In genomic region chr4:77443941-77444340, GRCh38 we compare ENCODE assay signal across 29 cellular contexts.
DNase-seq lines count a peak whose midpoint lies in the region; ATAC-seq and TF ChIP-seq lines count a peak whose summit lies in the region.
"Had no signal": no experiment of that assay in that cellular context is flagged by ENCODE, and none has a peak within 500 bp of the region (broad histone marks: within the 10 kb centered on the region; RNA-seq: fewer than 3 reads in every experiment).

No MANE protein-coding gene starts in this region.

- TF ChIP-seq CTCF in AG09319 (IDR thresholded peaks at IDR 0.05; ENCODE audit: low read depth, low read length) (no peak), IMR-90 (conservative IDR thresholded peaks at IDR 0.05; ENCODE audit: low read depth, low read length) (no peak), fibroblast of mammary gland (conservative IDR thresholded peaks at IDR 0.05; ENCODE audit: control insufficient read depth, insufficient read depth, low read depth, low read length) (no peak), MM.1S (IDR thresholded peaks at IDR 0.05; ENCODE audit: low read length) (no peak)

- no peak overlapping the region for H3K4me3 ChIP-seq in IMR-90 (ENCODE audit: insufficient read depth, low read depth, low read length)
- H3K4me3 ChIP-seq in fibroblast of mammary gland (ENCODE audit: control insufficient read depth, low read depth, low read length): no peak overlapping the region
- no peak overlapping the region for H3K4me3 ChIP-seq in skeletal muscle cell (ENCODE audit: low read depth, low read length)
- no peak overlapping the region for H3K4me3 ChIP-seq in MM.1S (ENCODE audit: low read length)
- H3K4me3 ChIP-seq: breast epithelium, hepatocyte, ovary, skin epidermis had no signal

- POLR2A ChIA-PET in IMR-90 (lab: Charles Lee; ENCODE audit: unreplicated experiment): no interaction called here

- H4K20me1 ChIP-seq in IMR-90 (ENCODE audit: insufficient read depth, low read length) (no peaks in the 10 kb centered on the region), MM.1S (ENCODE audit: insufficient read depth, low read length) (no peaks in the 10 kb centered on the region)

- CTCF ChIA-PET in IMR-90 (lab: Yijun Ruan, JAX): interaction anchor here (1.1 kb wide), 1 partner anchor 15 kb away, joined by 4 read pairs; no protein-coding TSS in a partner anchor

- H3K9me1 ChIP-seq in IMR-90 (ENCODE audit: insufficient read depth, low read length): no peaks in the 10 kb centered on the region

- ATAC-seq in IMR-90 (ENCODE audit: low read depth) (no peak), HG03378 (IDR thresholded peaks at IDR 0.05; ENCODE audit: unreplicated experiment) (no peak)
- ATAC-seq: activated CD4-positive, alpha-beta T cell treated with anti-CD3 and anti-CD28 coated beads for 36 hours; activated CD8-positive, alpha-beta T cell treated with anti-CD3 and anti-CD28 coated beads, Interleukin-2, amount 10 ng/mL, durations not matched to agents 7 days and 5 days; stimulated activated naive B cell treated with anti-CD40 and anti-IgM and Interleukin-4, amounts not matched to agents 10 μg/mL and 1 μg/mL and 100 μg/mL, for 72 hours had no signal

- H3K27me3 ChIP-seq in IMR-90 (ENCODE audit: control insufficient read depth, insufficient read depth, low read length) (no peaks in the 10 kb centered on the region), MM.1S (replicated peaks; ENCODE audit: insufficient read depth, low read length) (no peaks in the 10 kb centered on the region)
- H3K27me3 ChIP-seq: breast epithelium, ovary had no signal

- no peak overlapping the region for H3K4ac ChIP-seq in IMR-90 (ENCODE audit: low read depth, low read length)

- H2BK120ac ChIP-seq in IMR-90 (ENCODE audit: low read depth, low read length): no peak overlapping the region

- H3K18ac ChIP-seq in IMR-90 (ENCODE audit: low read depth, low read length): no peak overlapping the region

- H3K9ac ChIP-seq in IMR-90 (ENCODE audit: low read depth, low read length) (no peak overlapping the region), MM.1S (ENCODE audit: low read length) (no peak overlapping the region)

- DNase-seq in AG09319 (ENCODE audit: extremely low read depth, low read depth) (peak; percentile 44), IMR-90 (peak; percentile 17), fibroblast of mammary gland (ENCODE audit: low read depth) (peak; percentile 88), skeletal muscle cell (ENCODE audit: low read depth) (peak; percentile 28), SW 1271 (lab: John Stamatoyannopoulos, UW) (no peak), MM.1S (no peak)
- DNase-seq: activated CD4-positive, alpha-beta T cell treated with anti-CD3 and anti-CD28 coated beads for 36 hours; activated CD8-positive, alpha-beta T cell treated with anti-CD3 and anti-CD28 coated beads, Interleukin-2, amount 10 ng/mL, durations not matched to agents 7 days and 5 days; activated naive CD4-positive, alpha-beta T cell treated with anti-CD3 and anti-CD28 coated beads, Interleukin-2, amount 10 ng/mL, durations not matched to agents 7 days and 5 days; amygdala; C1 segment of cervical spinal cord; COR-L47; DMS79; effector CD8-positive, alpha-beta T cell; KBM-7; NCI-H1105; NCI-H1930; NCI-H2171 treated with DMSO at 0.1 percent for 48 hours; NCI-H510A; nephron progenitor cell; ovary; SIG-M5; stimulated activated naive B cell treated with anti-CD40 and anti-IgM and Interleukin-4, amounts not matched to agents 10 μg/mL and 1 μg/mL and 100 μg/mL, for 72 hours had no signal

- BruUV-seq in IMR-90 (replicated peaks; lab: Mats Ljungman, UMichigan): no TSS peak

- H2AFZ ChIP-seq in IMR-90 (replicated peaks; ENCODE audit: low read length, poor library complexity) (no peak overlapping the region), MM.1S (ENCODE audit: low read length) (no peak overlapping the region)
- H2AFZ ChIP-seq: hepatocyte had no signal

- TF ChIP-seq RAD21 in IMR-90 (IDR thresholded peaks at IDR 0.05; ENCODE audit: low read length): no peak

- no peak overlapping the region for H2BK5ac ChIP-seq in IMR-90 (ENCODE audit: low read depth, low read length, poor library complexity, severe bottlenecking)

- no peak overlapping the region for H2AK5ac ChIP-seq in IMR-90 (ENCODE audit: low read depth, low read length)

- no peak overlapping the region for H2BK15ac ChIP-seq in IMR-90 (ENCODE audit: low read depth, low read length)

- no peak for TF ChIP-seq POLR2A in IMR-90 (IDR thresholded peaks at IDR 0.05; ENCODE audit: low read depth, low read length)

- no peaks in the 10 kb centered on the region for H3K79me1 ChIP-seq in IMR-90 (ENCODE audit: low read depth in 1 of 2, low read length in 2 of 2)

- no peak overlapping the region for H3K23ac ChIP-seq in IMR-90 (ENCODE audit: low read depth, low read length)

- no peak overlapping the region for H2AK9ac ChIP-seq in IMR-90 (replicated peaks; ENCODE audit: low read depth, low read length, poor library complexity)

- H3K4me1 ChIP-seq in IMR-90 (ENCODE audit: control insufficient read depth, insufficient read depth, low read length) (no peaks in the 10 kb centered on the region), MM.1S (ENCODE audit: low read length) (no peaks in the 10 kb centered on the region)
- H3K4me1 ChIP-seq: breast epithelium had no signal

- no peak overlapping the region for H3K56ac ChIP-seq in IMR-90 (ENCODE audit: extremely low read depth, insufficient read depth, low read length)

- no peak overlapping the region for H2BK20ac ChIP-seq in IMR-90 (ENCODE audit: low read depth, low read length)

- H3K9me3 ChIP-seq in IMR-90 (ENCODE audit: control insufficient read depth, insufficient read depth, low read length) (no peaks in the 10 kb centered on the region), MM.1S (replicated peaks; ENCODE audit: insufficient read depth, low read length) (no peaks in the 10 kb centered on the region)
- H3K9me3 ChIP-seq: breast epithelium, ovary had no signal

- H3K36me3 ChIP-seq in IMR-90 (ENCODE audit: control insufficient read depth, insufficient read depth, low read length) (no peaks in the 10 kb centered on the region), MM.1S (replicated peaks; ENCODE audit: insufficient read depth, low read length) (no peaks in the 10 kb centered on the region)
- H3K36me3 ChIP-seq: breast epithelium, ovary had no signal

- H3K79me2 ChIP-seq in MM.1S (ENCODE audit: low read length): no peaks in the 10 kb centered on the region
- H3K79me2 ChIP-seq: hepatocyte had no signal

- intact Hi-C loops in IMR-90 (cut with micrococcal nuclease): no loop called here

- no CpG with 5 or more reads among the region's 1 CpG for WGBS in IMR-90 (ENCODE audit: extremely low coverage in 2 of 2, insufficient read length in 1 of 2), 2 experiments

- H3K27ac ChIP-seq in IMR-90 (ENCODE audit: insufficient read depth, low read length) (no peak overlapping the region), MM.1S (ENCODE audit: low read length) (no peak overlapping the region)
- H3K27ac ChIP-seq: breast epithelium, epithelial cell of prostate, hepatocyte, ovary, skin epidermis, VCaP had no signal

- dilution Hi-C loops in IMR-90 (cut with HindIII; ENCODE audit: low sequenced_read_pairs, unreplicated experiment): no loop called here

- H3K4me2 ChIP-seq in IMR-90 (ENCODE audit: low read depth, low read length): no peak overlapping the region
- H3K4me2 ChIP-seq in MM.1S (ENCODE audit: low read depth, low read length): no peak overlapping the region
- H3K4me2 ChIP-seq: hepatocyte had no signal

- H3F3A ChIP-seq in MM.1S (ENCODE audit: insufficient read depth, low read length): no peaks in the 10 kb centered on the region

- H3K9me2 ChIP-seq in MM.1S (replicated peaks; ENCODE audit: insufficient read depth, low read length): no peaks in the 10 kb centered on the region

- no peak overlapping the region for H4K8ac ChIP-seq in IMR-90 (ENCODE audit: low read depth in 2 of 2, low read length in 2 of 2)

- H3K14ac ChIP-seq in IMR-90 (replicated peaks; ENCODE audit: low read depth, low read length): no peak overlapping the region

- H4K91ac ChIP-seq in IMR-90 (ENCODE audit: insufficient read depth, low read depth, low read length): no peak overlapping the region

- in situ Hi-C loops in IMR-90 (cut with MboI; ENCODE audit: low sequenced_read_pairs): no loop called here

- no peak overlapping the region for H4K5ac ChIP-seq in IMR-90 (ENCODE audit: low read depth, low read length)

TF ChIP-seq in IMR-90, 13 proteins besides CTCF, POLR2A, EP300 and RAD21:
- no peak for TF ChIP-seq RFX5 (IDR thresholded peaks at IDR 0.05; ENCODE audit: low read depth, low read length)
- no peak for TF ChIP-seq BHLHE40 (IDR thresholded peaks at IDR 0.05; ENCODE audit: low read depth, low read length)
- TF ChIP-seq RCOR1 (IDR thresholded peaks at IDR 0.05; ENCODE audit: insufficient replicate concordance, low read length): no peak
- no peak for TF ChIP-seq FOS (IDR thresholded peaks at IDR 0.05; ENCODE audit: low read depth, low read length)
- no peak for TF ChIP-seq NFE2L2 (IDR thresholded peaks at IDR 0.05; ENCODE audit: low read depth, low read length)
- TF ChIP-seq ELK1 (IDR thresholded peaks at IDR 0.05; ENCODE audit: borderline replicate concordance, low read depth, low read length): no peak
- no peak for TF ChIP-seq USF2 (IDR thresholded peaks at IDR 0.05; ENCODE audit: low read depth, low read length)
- no peak for TF ChIP-seq SMC3 (IDR thresholded peaks at IDR 0.05; ENCODE audit: low read depth, low read length)
- TF ChIP-seq CHD1 (IDR thresholded peaks at IDR 0.05; ENCODE audit: low read depth, low read length): no peak
- no peak for TF ChIP-seq MXI1 (IDR thresholded peaks at IDR 0.05; ENCODE audit: borderline replicate concordance, low read depth, low read length)
- no peak for TF ChIP-seq MAFK (IDR thresholded peaks at IDR 0.05; ENCODE audit: low read depth, low read length)
- TF ChIP-seq MAZ (IDR thresholded peaks at IDR 0.05; ENCODE audit: borderline replicate concordance, low read depth, low read length): no peak
- TF ChIP-seq CEBPB (IDR thresholded peaks at IDR 0.05; ENCODE audit: low read depth, low read length): no peak

Comparison
In these comparisons a context has a peak if more than half of its experiments do, and no peak if none do; other contexts are left out.
1. DNase-seq: peak in AG09319 (single experiment), IMR-90 (single experiment), fibroblast of mammary gland (single experiment) and skeletal muscle cell (single experiment); none in SW 1271 (0 of 2) and MM.1S (single experiment).